ENCODE assay signal across 13 cellular contexts in the genomic region with DNA sequence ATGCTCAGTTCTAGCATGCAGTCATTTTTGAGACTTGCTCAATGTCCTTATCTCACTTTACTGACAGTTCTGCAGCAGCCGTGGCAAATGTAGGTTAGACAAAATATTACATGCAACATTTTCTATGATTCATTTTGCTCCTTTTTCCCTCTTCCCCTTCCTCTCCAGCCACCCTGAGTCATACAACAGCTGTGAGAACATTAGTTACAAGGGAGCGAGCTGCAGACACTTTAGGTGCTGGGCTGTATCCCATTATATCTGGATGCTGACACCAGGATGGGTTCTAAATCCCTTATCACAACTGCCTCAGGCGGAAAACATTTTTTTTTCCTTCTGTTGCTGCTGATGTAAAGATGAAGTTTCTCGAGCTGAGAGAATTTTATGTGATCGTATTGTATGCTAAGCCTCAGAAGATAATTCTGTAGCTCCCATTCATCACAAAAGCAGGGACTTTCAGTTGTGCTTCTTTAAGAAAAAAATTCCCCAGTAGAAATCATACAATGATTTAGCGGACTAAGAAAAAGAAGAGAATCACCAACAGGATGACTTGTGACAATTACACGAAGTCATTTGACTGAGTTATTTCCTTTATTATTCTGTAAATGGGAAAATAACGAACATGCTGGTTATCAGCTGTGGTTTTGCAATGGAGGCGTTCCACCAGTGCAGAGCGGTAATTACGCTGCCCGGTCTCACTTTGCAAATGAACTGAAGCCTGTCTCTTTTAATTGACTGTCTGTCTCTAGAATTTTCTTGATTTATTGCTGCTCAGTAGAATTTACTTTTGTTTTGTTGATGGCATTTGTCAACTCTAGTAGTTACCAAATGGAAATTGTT.
DNase-seq lines count a peak whose midpoint lies in the region; ATAC-seq and TF ChIP-seq lines count a peak whose summit lies in the region.
"Had no signal": no experiment of that assay in that cellular context is flagged by ENCODE, and none has a peak within 500 bp of the region (broad histone marks: within the 10 kb centered on the region; RNA-seq: fewer than 3 reads in every experiment).

No MANE protein-coding gene starts in this region.

- H3K9me3 ChIP-seq in BE2C (no peaks in the 10 kb centered on the region), IMR-90 (ENCODE audit: control insufficient read depth, insufficient read depth, low read length) (no peaks in the 10 kb centered on the region), adipocyte (ENCODE audit: control insufficient read depth, low read length) (no peaks in the 10 kb centered on the region), thyroid gland (no peaks in the 10 kb centered on the region)
- H3K9me3 ChIP-seq: neutrophil, thoracic aorta had no signal

- H3K27me3 ChIP-seq in BE2C (no peaks in the 10 kb centered on the region), IMR-90 (ENCODE audit: control insufficient read depth, insufficient read depth, low read length) (no peaks in the 10 kb centered on the region), adipocyte (replicated peaks; ENCODE audit: control insufficient read depth, insufficient read depth, low read length) (no peaks in the 10 kb centered on the region), thyroid gland (no peaks in the 10 kb centered on the region)

- H3K4me2 ChIP-seq in IMR-90 (ENCODE audit: low read depth, low read length), result no peak overlapping the region

- H4K91ac ChIP-seq in IMR-90 (ENCODE audit: insufficient read depth, low read depth, low read length), result no peak overlapping the region

- H2AK5ac ChIP-seq in IMR-90 (ENCODE audit: low read depth, low read length), result no peak overlapping the region

- CTCF ChIA-PET in IMR-90 (lab: Yijun Ruan, JAX), result interaction anchor here (0.5 kb wide), 1 partner anchor 936 kb away, joined by 4 read pairs; no protein-coding TSS in a partner anchor

- H3K27ac ChIP-seq in IMR-90 (ENCODE audit: insufficient read depth, low read length) (no peak overlapping the region), thyroid gland (no peak overlapping the region)
- H3K27ac ChIP-seq: neutrophil, thoracic aorta had no signal

- H2BK5ac ChIP-seq in IMR-90 (ENCODE audit: low read depth, low read length, poor library complexity, severe bottlenecking), result no peak overlapping the region

- TF ChIP-seq RAD21 in IMR-90 (IDR thresholded peaks at IDR 0.05; ENCODE audit: low read length), result no peak

- no peak overlapping the region for H3K14ac ChIP-seq in IMR-90 (replicated peaks; ENCODE audit: low read depth, low read length)

- no peak overlapping the region for H3K9ac ChIP-seq in IMR-90 (ENCODE audit: low read depth, low read length)
- H3K9ac ChIP-seq in adipocyte (ENCODE audit: low read length), result no peak overlapping the region

- WGBS in IMR-90 (ENCODE audit: extremely low coverage in 2 of 2, insufficient read length in 1 of 2), 2 experiments, result 74% methylated on average over 5 of the region's 12 CpGs; no CpG with 5 or more reads in 1 of the 2 experiments
- WGBS in thyroid gland, 2 donors, result 79 to 88% methylated on average over 12 of the region's 12 CpGs

- H2BK20ac ChIP-seq in IMR-90 (ENCODE audit: low read depth, low read length), result no peak overlapping the region

- no peaks in the 10 kb centered on the region for H3K79me1 ChIP-seq in IMR-90 (ENCODE audit: low read depth in 1 of 2, low read length in 2 of 2)

- H3K56ac ChIP-seq in IMR-90 (ENCODE audit: extremely low read depth, insufficient read depth, low read length), result no peak overlapping the region

- intact Hi-C loops in IMR-90 (cut with micrococcal nuclease) (no loop called here), left ventricle myocardium superior (cut with micrococcal nuclease) (no loop called here), thyroid gland (cut with DNase I) (no loop called here)

- DNase-seq in BE2C (peak; percentile 17), IMR-90 (peak; percentile 64), adipocyte (ENCODE audit: low read depth) (peak; percentile 38), left ventricle myocardium superior (no peak), thyroid gland (no peak), NAMALWA (ENCODE audit: low spot score) (no peak), cerebellar nuclear complex (lab: John Stamatoyannopoulos, UW) (no peak)
- DNase-seq: activated naive CD4-positive, alpha-beta T cell had no signal

- H4K5ac ChIP-seq in IMR-90 (ENCODE audit: low read depth, low read length), result no peak overlapping the region

- H3K36me3 ChIP-seq in BE2C (no peaks in the 10 kb centered on the region), IMR-90 (ENCODE audit: control insufficient read depth, insufficient read depth, low read length) (no peaks in the 10 kb centered on the region), adipocyte (ENCODE audit: control insufficient read depth, insufficient read depth, low read length, severe bottlenecking) (no peaks in the 10 kb centered on the region), thyroid gland (no peaks in the 10 kb centered on the region)
- H3K36me3 ChIP-seq: neutrophil, thoracic aorta had no signal

- no peak overlapping the region for H2BK120ac ChIP-seq in IMR-90 (ENCODE audit: low read depth, low read length)

- H3K4me1 ChIP-seq in BE2C (peaks cover 7% of the 10 kb centered on the region), IMR-90 (ENCODE audit: control insufficient read depth, insufficient read depth, low read length) (no peaks in the 10 kb centered on the region), adipocyte (ENCODE audit: control insufficient read depth, insufficient read depth, low read length) (no peaks in the 10 kb centered on the region), thyroid gland (no peaks in the 10 kb centered on the region)

- peak; percentile 44 for ATAC-seq in IMR-90 (ENCODE audit: low read depth)
- peak; percentile 93 for ATAC-seq in left ventricle myocardium superior
- no peak for ATAC-seq in HG02642 (IDR thresholded peaks at IDR 0.05; ENCODE audit: poor library complexity, unreplicated experiment)
- ATAC-seq: activated CD4-positive, CD25-positive, alpha-beta regulatory T cell treated with anti-CD3 and anti-CD28 coated beads, Interleukin-2, amount 50 U/mL, for 24 hours; K562 had no signal

- no peaks in the 10 kb centered on the region for H4K20me1 ChIP-seq in IMR-90 (ENCODE audit: insufficient read depth, low read length)

- H3K23ac ChIP-seq in IMR-90 (ENCODE audit: low read depth, low read length), result no peak overlapping the region

- no peak overlapping the region for H2BK15ac ChIP-seq in IMR-90 (ENCODE audit: low read depth, low read length)

- dilution Hi-C loops in IMR-90 (cut with HindIII; ENCODE audit: low sequenced_read_pairs, unreplicated experiment), result no loop called here

- in situ Hi-C loops in IMR-90 (cut with MboI; ENCODE audit: low sequenced_read_pairs), result no loop called here

- no peak overlapping the region for H4K8ac ChIP-seq in IMR-90 (ENCODE audit: low read depth in 2 of 2, low read length in 2 of 2)

- no peak overlapping the region for H2AFZ ChIP-seq in IMR-90 (replicated peaks; ENCODE audit: low read length, poor library complexity)

- peak overlapping the region; percentile 25; the same call in 1 of the 2 replicates for H3K4me3 ChIP-seq in BE2C (ENCODE audit: low read depth, low read length)
- H3K4me3 ChIP-seq in IMR-90 (ENCODE audit: insufficient read depth, low read depth, low read length), result no peak overlapping the region
- H3K4me3 ChIP-seq in adipocyte (ENCODE audit: low read length), result no peak overlapping the region
- no peak overlapping the region for H3K4me3 ChIP-seq in thyroid gland (replicated peaks in 1 of 3)
- H3K4me3 ChIP-seq: K562, thoracic aorta had no signal

- TF ChIP-seq CTCF in BE2C (IDR thresholded peaks at IDR 0.05; ENCODE audit: low read depth, low read length) (no peak), IMR-90 (conservative IDR thresholded peaks at IDR 0.05; ENCODE audit: low read depth, low read length) (no peak), thyroid gland (IDR thresholded peaks at IDR 0.05) (no peak)

- H3K18ac ChIP-seq in IMR-90 (ENCODE audit: low read depth, low read length), result no peak overlapping the region

- BruUV-seq in IMR-90 (replicated peaks; lab: Mats Ljungman, UMichigan), result no TSS peak

- no peak overlapping the region for H3K4ac ChIP-seq in IMR-90 (ENCODE audit: low read depth, low read length)

- H3K9me1 ChIP-seq in IMR-90 (ENCODE audit: insufficient read depth, low read length), result no peaks in the 10 kb centered on the region

- no peak overlapping the region for H2AK9ac ChIP-seq in IMR-90 (replicated peaks; ENCODE audit: low read depth, low read length, poor library complexity)

- POLR2A ChIA-PET in IMR-90 (lab: Charles Lee; ENCODE audit: unreplicated experiment), result no interaction called here

- TF ChIP-seq POLR2A in IMR-90 (IDR thresholded peaks at IDR 0.05; ENCODE audit: low read depth, low read length) (no peak), thyroid gland (IDR thresholded peaks at IDR 0.05) (no peak)

TF ChIP-seq in IMR-90, 13 proteins besides CTCF, POLR2A, EP300 and RAD21:
- TF ChIP-seq FOS (IDR thresholded peaks at IDR 0.05; ENCODE audit: low read depth, low read length) (0 out of 2 replicates have a peak, but pooled peaks have one; percentile 20), CEBPB (IDR thresholded peaks at IDR 0.05; ENCODE audit: low read depth, low read length) (peak; percentile 58), MAZ (IDR thresholded peaks at IDR 0.05; ENCODE audit: borderline replicate concordance, low read depth, low read length) (no peak), MXI1 (IDR thresholded peaks at IDR 0.05; ENCODE audit: borderline replicate concordance, low read depth, low read length) (no peak), SMC3 (IDR thresholded peaks at IDR 0.05; ENCODE audit: low read depth, low read length) (no peak)

Comparison
In these comparisons a context has a peak if more than half of its experiments do, and no peak if none do; other contexts are left out.
1. DNase-seq: peak in BE2C (single experiment), IMR-90 (single experiment) and adipocyte (single experiment); none in left ventricle myocardium superior (single experiment), thyroid gland (0 of 2), NAMALWA (single experiment) and cerebellar nuclear complex (0 of 2).